Comparison of ENCODE assay signal across 9 cellular contexts in genomic region chr17:73189417-73190099, GRCh38. TPM values are rescaled to one million over a fixed set of nuclear protein-coding genes. Genes with fewer than 3 reads are reported as not detected.
DNase-seq lines count a peak whose midpoint lies in the region; ATAC-seq, FAIRE-seq and TF ChIP-seq lines count a peak whose summit lies in the region.
"Had no signal": no experiment of that assay in that cellular context is flagged by ENCODE, and none has a peak within 500 bp of the region (broad histone marks: within the 10 kb centered on the region; RNA-seq: fewer than 3 reads in every experiment).

No MANE protein-coding gene starts in this region.

- H3K4me2 ChIP-seq in astrocyte (ENCODE audit: low read length) = no peak overlapping the region

- H3K27ac Mint-ChIP-seq in astrocyte (ENCODE audit: unreplicated experiment) = peak overlapping the region; percentile 26

- H3K9ac ChIP-seq in astrocyte (ENCODE audit: low read length) = no peak overlapping the region

- peak; percentile 46 for TF ChIP-seq CTCF in astrocyte (IDR thresholded peaks at IDR 0.05; ENCODE audit: insufficient read depth, low read depth, low read length)
- peak; percentile 24 to 72 (median 56) for TF ChIP-seq CTCF in right lobe of liver (IDR thresholded peaks at IDR 0.05)

- H3K4me1 ChIP-seq in astrocyte (ENCODE audit: insufficient read depth, low read length) (peaks cover 5% of the 10 kb centered on the region), right lobe of liver (peaks cover 0 to 6% (median 2%) of the 10 kb centered on the region in 4 donors)

- peak in 2 of 4 donors; percentile 42 to 57 for ATAC-seq in right lobe of liver
- no peak for ATAC-seq in HG03108 (IDR thresholded peaks at IDR 0.05; ENCODE audit: unreplicated experiment)

- H3K27ac ChIP-seq in astrocyte (ENCODE audit: low read depth, low read length) (no peak overlapping the region), right lobe of liver (no peak overlapping the region)

- H3K36me3 ChIP-seq in astrocyte (ENCODE audit: insufficient read depth, low read length) (no peaks in the 10 kb centered on the region), right lobe of liver (no peaks in the 10 kb centered on the region)

- FAIRE-seq in astrocyte (lab: Jason Lieb, UNC) = no peak
- FAIRE-seq: G401.6 had no signal

- H3K9me3 Mint-ChIP-seq in astrocyte (ENCODE audit: unreplicated experiment) = no peaks in the 10 kb centered on the region

- H3K79me2 ChIP-seq in astrocyte (ENCODE audit: insufficient read depth, low read length) = peaks cover 13% of the 10 kb centered on the region

- no peak for TF ChIP-seq POLR2A in right lobe of liver (IDR thresholded peaks at IDR 0.05)

- H3K36me3 Mint-ChIP-seq in astrocyte (ENCODE audit: low read depth, unreplicated experiment) = peaks cover 1% of the 10 kb centered on the region

- H3K9me3 ChIP-seq in astrocyte (ENCODE audit: insufficient read depth, low read depth, low read length) (no peaks in the 10 kb centered on the region), right lobe of liver (no peaks in the 10 kb centered on the region)

- DNase-seq in SIG-M5 treated with dmso at 0.1 percent for 504 hours (lab: John Stamatoyannopoulos, UW; ENCODE audit: unreplicated experiment) (peak; percentile 38), SIG-M5 (lab: John Stamatoyannopoulos, UW) (no peak), NCI-H2171 treated with DMSO at 0.1 percent for 48 hours (lab: John Stamatoyannopoulos, UW) (peak; percentile 82), astrocyte (ENCODE audit: low read depth) (no peak), right lobe of liver (no peak), T-helper 1 cell (no peak)
- no peak for DNase-seq in central memory CD4-positive, alpha-beta T cell

- H3K27me3 Mint-ChIP-seq in astrocyte (ENCODE audit: low read depth, unreplicated experiment) = peaks cover 3% of the 10 kb centered on the region

- H3K4me3 ChIP-seq in astrocyte (ENCODE audit: insufficient read depth, low read depth, low read length) (no peak overlapping the region), right lobe of liver (no peak overlapping the region)

- WGBS in right lobe of liver (ENCODE audit: insufficient coverage, low coverage, low lambda C conversion rate, missing lambda C conversion rate) = 63% methylated on average over 2 of the region's 6 CpGs

- H3K4me1 Mint-ChIP-seq in astrocyte (ENCODE audit: low read depth, unreplicated experiment) = peaks cover 6% of the 10 kb centered on the region

- H2AFZ ChIP-seq in astrocyte (ENCODE audit: low read depth, low read length) = no peak overlapping the region

- no peak overlapping the region for H3K4me3 Mint-ChIP-seq in astrocyte (ENCODE audit: unreplicated experiment)

- intact Hi-C loops in right lobe of liver (cut with DNase I) = loop anchor here in 1 of 2 donors (10.0 kb wide), 1 partner anchor 465 kb away; no protein-coding TSS in a partner anchor

- no peaks in the 10 kb centered on the region for H3K27me3 ChIP-seq in astrocyte (ENCODE audit: insufficient read depth, low read length)
- no peaks in the 10 kb centered on the region for H3K27me3 ChIP-seq in right lobe of liver

- peaks cover 9% of the 10 kb centered on the region for H4K20me1 ChIP-seq in astrocyte (ENCODE audit: insufficient read depth, low read length)

RNA-seq across cellular contexts. Expression of gene COG1, which starts 3.3 kb away (rescaled TPM):
- 34.4 and 38.9 TPM in 2 replicates for total RNA-seq in astrocyte
- total RNA-seq in right lobe of liver = 10 to 100 TPM; 10.5 to 24.7 (median 16.9) TPM

RNA-seq across cellular contexts. Expression of gene SSTR2, which starts 24.7 kb away (rescaled TPM):
- total RNA-seq in astrocyte (0.29 and 0.45 TPM in 2 replicates), right lobe of liver (1 to 10 TPM in 1 of 6 experiments, under 1 TPM in 5; 0.12 to 1.2 (median 0.51) TPM)

Comparison
In these comparisons a context has a peak if more than half of its experiments do, and no peak if none do; other contexts are left out.
1. DNase-seq: peak in SIG-M5 treated with dmso at 0.1 percent for 504 hours (single experiment) and NCI-H2171 treated with DMSO at 0.1 percent for 48 hours (single experiment); none in SIG-M5 (single experiment), astrocyte (single experiment), right lobe of liver (0 of 3), T-helper 1 cell (0 of 5) and central memory CD4-positive, alpha-beta T cell (single experiment).